Comparison of ENCODE assay signal across 3 cellular contexts in genomic region chr21:37724201-37724600, GRCh38.
"Had no signal": no experiment of that assay in that cellular context is flagged by ENCODE, and none has a peak within 500 bp of the region (broad histone marks: within the 10 kb centered on the region; RNA-seq: fewer than 3 reads in every experiment).

No MANE protein-coding gene starts in this region.

- H3K4me3 ChIP-seq: GM12878 had no signal

- ATAC-seq: GM12878 had no signal

- DNase-seq: GDM1, GF-D8 had no signal
